ENCODE assay signal across 8 cellular contexts in genomic region chr17:78780335-78780734, GRCh38. TPM values are rescaled to one million over a fixed set of nuclear protein-coding genes. Genes with fewer than 3 reads are reported as not detected.
DNase-seq lines count a peak whose midpoint lies in the region; ATAC-seq and TF ChIP-seq lines count a peak whose summit lies in the region.

No MANE protein-coding gene starts in this region.

- peak overlapping the region; percentile 85 for H3K4me3 Mint-ChIP-seq in activated naive CD4-positive, alpha-beta T cell treated with anti-CD3 and anti-CD28 coated beads, Interleukin-2, amount 50 U/mL, for 24 hours
- peak overlapping the region; percentile 86 for H3K4me3 Mint-ChIP-seq in activated T-helper 2 cell treated with anti-CD3 and anti-CD28 coated beads, Interferon-gamma antibody, Interleukin-2, Interleukin-4, amounts not matched to agents 10 μg/mL and 5 μg/mL and 100 μg/mL, durations not matched to agents 14 hours and 24 hours and 36 hours (ENCODE audit: low read depth)

- no peaks in the 10 kb centered on the region for H3K9me3 Mint-ChIP-seq in activated naive CD4-positive, alpha-beta T cell treated with anti-CD3 and anti-CD28 coated beads, Interleukin-2, amount 50 U/mL, for 24 hours
- no peaks in the 10 kb centered on the region for H3K9me3 Mint-ChIP-seq in activated T-helper 2 cell treated with anti-CD3 and anti-CD28 coated beads, Interferon-gamma antibody, Interleukin-2, Interleukin-4, amounts not matched to agents 10 μg/mL and 5 μg/mL and 100 μg/mL, durations not matched to agents 14 hours and 24 hours and 36 hours

- no peak overlapping the region for H3K4me3 ChIP-seq in lung
- H3K4me3 ChIP-seq in tibial nerve, result peak overlapping the region in 2 of 4 donors; percentile 90 to 100

- no peak for DNase-seq in activated naive CD4-positive, alpha-beta T cell treated with Interleukin-2 at 50 U/mL for 16 hours
- DNase-seq in activated T-helper 2 cell treated with anti-CD3 and anti-CD28 coated beads, Interferon-gamma antibody, Interleukin-2, Interleukin-4, amounts not matched to agents 10 μg/mL and 5 μg/mL and 100 μg/mL, durations not matched to agents 14 hours and 24 hours and 36 hours (ENCODE audit: low spot score), result no peak
- no peak for DNase-seq in lung (ENCODE audit: low spot score)
- DNase-seq in tibial nerve (ENCODE audit: low spot score in 2 of 2), result no peak
- DNase-seq in NCI-H1436 treated with DMSO at 0.1 percent for 48 hours (lab: John Stamatoyannopoulos, UW), result no peak
- DNase-seq in NCI-H1694 (lab: John Stamatoyannopoulos, UW), result no peak

- peaks cover 0 to 9% of the 10 kb centered on the region in 2 donors for H3K4me1 ChIP-seq in lung (ENCODE audit: control insufficient read depth in 2 of 2, insufficient read depth in 2 of 2, low read length in 2 of 2)
- peaks cover 0 to 49% (median 20%) of the 10 kb centered on the region in 4 donors for H3K4me1 ChIP-seq in tibial nerve

- 71 to 85% methylated on average over 6 of the region's 6 CpGs for WGBS in lung, 2 donors
- 86 to 89% methylated on average over 6 of the region's 6 CpGs for WGBS in tibial nerve, 2 donors

- H3K27me3 ChIP-seq in lung (ENCODE audit: control insufficient read depth, insufficient read depth) (no peaks in the 10 kb centered on the region), tibial nerve (no peaks in the 10 kb centered on the region)

- H3K36me3 Mint-ChIP-seq in activated naive CD4-positive, alpha-beta T cell treated with anti-CD3 and anti-CD28 coated beads, Interleukin-2, amount 50 U/mL, for 24 hours, result no peaks in the 10 kb centered on the region
- H3K36me3 Mint-ChIP-seq in activated T-helper 2 cell treated with anti-CD3 and anti-CD28 coated beads, Interferon-gamma antibody, Interleukin-2, Interleukin-4, amounts not matched to agents 10 μg/mL and 5 μg/mL and 100 μg/mL, durations not matched to agents 14 hours and 24 hours and 36 hours (ENCODE audit: low read depth), result peaks cover 13% of the 10 kb centered on the region

- peaks cover 0 to 1% of the 10 kb centered on the region in 2 donors for H3K36me3 ChIP-seq in lung (ENCODE audit: control insufficient read depth in 2 of 2, insufficient read depth in 2 of 2, low read length in 2 of 2)
- H3K36me3 ChIP-seq in tibial nerve, result no peaks in the 10 kb centered on the region

- peaks cover 58% of the 10 kb centered on the region for H3K4me1 Mint-ChIP-seq in activated naive CD4-positive, alpha-beta T cell treated with anti-CD3 and anti-CD28 coated beads, Interleukin-2, amount 50 U/mL, for 24 hours
- H3K4me1 Mint-ChIP-seq in activated T-helper 2 cell treated with anti-CD3 and anti-CD28 coated beads, Interferon-gamma antibody, Interleukin-2, Interleukin-4, amounts not matched to agents 10 μg/mL and 5 μg/mL and 100 μg/mL, durations not matched to agents 14 hours and 24 hours and 36 hours (ENCODE audit: low read depth), result peaks cover 47% of the 10 kb centered on the region

- H3K9me3 ChIP-seq in lung (ENCODE audit: control insufficient read depth in 2 of 2, insufficient read depth in 1 of 2, low read length in 1 of 2) (no peaks in the 10 kb centered on the region), tibial nerve (no peaks in the 10 kb centered on the region)

- H3K27ac Mint-ChIP-seq in activated naive CD4-positive, alpha-beta T cell treated with anti-CD3 and anti-CD28 coated beads, Interleukin-2, amount 50 U/mL, for 24 hours, result peak overlapping the region; percentile 95
- H3K27ac Mint-ChIP-seq in activated T-helper 2 cell treated with anti-CD3 and anti-CD28 coated beads, Interferon-gamma antibody, Interleukin-2, Interleukin-4, amounts not matched to agents 10 μg/mL and 5 μg/mL and 100 μg/mL, durations not matched to agents 14 hours and 24 hours and 36 hours, result peak overlapping the region; percentile 96

- H3K27me3 Mint-ChIP-seq in activated naive CD4-positive, alpha-beta T cell treated with anti-CD3 and anti-CD28 coated beads, Interleukin-2, amount 50 U/mL, for 24 hours, result no peaks in the 10 kb centered on the region
- H3K27me3 Mint-ChIP-seq in activated T-helper 2 cell treated with anti-CD3 and anti-CD28 coated beads, Interferon-gamma antibody, Interleukin-2, Interleukin-4, amounts not matched to agents 10 μg/mL and 5 μg/mL and 100 μg/mL, durations not matched to agents 14 hours and 24 hours and 36 hours (ENCODE audit: low read depth), result no peaks in the 10 kb centered on the region

- TF ChIP-seq CTCF in lung (IDR thresholded peaks at IDR 0.05; ENCODE audit: control extremely low read depth, extremely low read depth) (no peak), tibial nerve (IDR thresholded peaks at IDR 0.05) (no peak)

- H3K27ac ChIP-seq in lung (ENCODE audit: low read depth in 1 of 2, low read length in 1 of 2) (peak overlapping the region; percentile 26 to 94), tibial nerve (peak overlapping the region in 3 of 4 donors; percentile 93 to 99 (median 98))

- intact Hi-C loops in activated T-helper 2 cell treated with anti-CD3 and anti-CD28 coated beads, Interferon-gamma antibody, Interleukin-2, Interleukin-4, amounts not matched to agents 10 μg/mL and 5 μg/mL and 100 μg/mL, durations not matched to agents 14 hours and 24 hours and 36 hours (cut with micrococcal nuclease), result loop anchor here (2.0 kb wide), 2 partner anchors 32 to 60 kb away; partner anchors contain the start of gene USP36

- no peak for TF ChIP-seq POLR2A in tibial nerve (IDR thresholded peaks at IDR 0.05)

- TF ChIP-seq EP300 in tibial nerve (IDR thresholded peaks at IDR 0.05), result no peak

- ATAC-seq in lung (ENCODE audit: insufficient read depth, low FRiP score) (no peak), HG03571 (IDR thresholded peaks at IDR 0.05; ENCODE audit: unreplicated experiment) (no peak)

RNA-seq across cellular contexts. Expression of gene CYTH1, which starts 1.7 kb away (rescaled TPM):
- 83.5 and 95.7 TPM in 2 replicates for total RNA-seq in activated T-helper 2 cell treated with anti-CD3 and anti-CD28 coated beads, Interferon-gamma antibody, Interleukin-2, Interleukin-4, amounts not matched to agents 10 μg/mL and 5 μg/mL and 100 μg/mL, durations not matched to agents 14 hours and 24 hours and 36 hours
- total RNA-seq in lung, result 10 to 100 TPM; 67.0 to 97.2 TPM
- 10 to 100 TPM; 50.5 to 85.1 TPM for polyA plus RNA-seq in lung
- total RNA-seq in tibial nerve, result 10 to 100 TPM; 53.1 to 81.0 (median 63.8) TPM
